In the genomic region with DNA sequence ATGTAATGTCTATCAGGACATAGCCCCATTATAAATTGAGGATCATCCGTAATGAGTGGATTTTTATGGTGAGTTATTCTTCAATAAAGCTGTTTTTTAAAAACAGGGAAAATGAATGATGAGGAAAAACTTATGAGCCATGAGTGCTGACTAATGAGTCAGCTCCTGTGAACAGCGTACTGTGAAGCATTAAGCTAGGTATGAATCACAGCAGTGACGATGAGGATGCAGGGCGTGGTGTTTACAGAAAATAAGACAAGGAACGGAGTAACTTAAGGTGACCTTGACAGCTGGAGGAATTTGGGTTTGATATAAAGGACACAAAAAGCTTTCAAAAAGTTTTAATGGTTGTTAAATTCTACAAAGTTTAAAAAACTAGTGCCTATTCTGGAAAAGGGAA, we compare ENCODE assay signal across 10 cellular contexts.
DNase-seq lines count a peak whose midpoint lies in the region; ATAC-seq and TF ChIP-seq lines count a peak whose summit lies in the region.
"Had no signal": no experiment of that assay in that cellular context is flagged by ENCODE, and none has a peak within 500 bp of the region (broad histone marks: within the 10 kb centered on the region; RNA-seq: fewer than 3 reads in every experiment).

No MANE protein-coding gene starts in this region.

- no peak overlapping the region for H3K4me3 ChIP-seq in PC-3 (ENCODE audit: low read length)

- H3K36me3 ChIP-seq in PC-3 (ENCODE audit: low read depth, low read length) = no peaks in the 10 kb centered on the region

- H3K27me3 ChIP-seq in PC-3 (ENCODE audit: low read length) = no peaks in the 10 kb centered on the region

- no peaks in the 10 kb centered on the region for H3K79me2 ChIP-seq in PC-3 (ENCODE audit: low read length)

- POLR2A ChIA-PET in PC-3 (lab: Charles Lee; ENCODE audit: unreplicated experiment) = no interaction called here

- DNase-seq in Calu3 (peak; percentile 26), PC-3 (peak; percentile 94), epidermal melanocyte (ENCODE audit: insufficient read length, low spot score) (peak; percentile 43), non-pigmented ciliary epithelial cell (ENCODE audit: low read depth) (peak; percentile 71), iPS-NIHi11 (ENCODE audit: low spot score) (no peak), ecto neural progenitor cell (ENCODE audit: low spot score) (no peak)
- DNase-seq in stimulated activated naive B cell treated with anti-CD40 and anti-IgM and Interleukin-4, amounts not matched to agents 10 μg/mL and 1 μg/mL and 100 μg/mL, for 72 hours = no peak
- no peak for DNase-seq in activated CD4-positive, alpha-beta T cell treated with anti-CD3 and anti-CD28 coated beads, Interleukin-2, amount 50 U/mL, for 1 hour
- DNase-seq: activated T-cell treated with anti-CD3 and anti-CD28 coated beads, Interleukin-2, amount 50 U/mL, for 24 hours; naive thymus-derived CD4-positive, alpha-beta T cell had no signal

- no TSS peak for BruUV-seq in Calu3 (replicated peaks; lab: Mats Ljungman, UMichigan)
- no TSS peak for BruUV-seq in PC-3 (replicated peaks; lab: Mats Ljungman, UMichigan)

- H3K4me2 ChIP-seq in PC-3 (ENCODE audit: low read length) = peak overlapping the region; percentile 25

- no peak overlapping the region for H3K9ac ChIP-seq in PC-3 (ENCODE audit: low read length)

- intact Hi-C loops in Calu3 (cut with micrococcal nuclease; ENCODE audit: unreplicated experiment) (no loop called here), PC-3 (cut with micrococcal nuclease) (no loop called here)

- CTCF ChIA-PET in Calu3 (lab: Charles Lee) (interaction anchor here (0.8 to 0.9 kb wide), 2 partner anchors 8 to 519 kb away, joined by 3 read pairs; no protein-coding TSS in a partner anchor), PC-3 (lab: Charles Lee) (no interaction called here)

- peaks cover 35% of the 10 kb centered on the region for H3K4me1 ChIP-seq in PC-3 (ENCODE audit: insufficient read depth, low read length)

- H3K9me2 ChIP-seq in PC-3 (replicated peaks; ENCODE audit: low read length) = no peaks in the 10 kb centered on the region

- H2AFZ ChIP-seq in PC-3 (ENCODE audit: low read length) = no peak overlapping the region

- H3K4me1 Mint-ChIP-seq in Calu3 (ENCODE audit: low read depth, unreplicated experiment) = peaks cover 9% of the 10 kb centered on the region
- peaks cover 6 to 11% of the 10 kb centered on the region in 2 donors for H3K4me1 Mint-ChIP-seq in stimulated activated naive B cell treated with anti-CD40 and anti-IgM and Interleukin-4, amounts not matched to agents 10 μg/mL and 1 μg/mL and 100 μg/mL, for 72 hours
- H3K4me1 Mint-ChIP-seq: naive thymus-derived CD4-positive, alpha-beta T cell had no signal

- H4K20me1 ChIP-seq in PC-3 (ENCODE audit: low read length) = no peaks in the 10 kb centered on the region

- H3K27me3 Mint-ChIP-seq in Calu3 (ENCODE audit: unreplicated experiment) = no peaks in the 10 kb centered on the region
- H3K27me3 Mint-ChIP-seq in stimulated activated naive B cell treated with anti-CD40 and anti-IgM and Interleukin-4, amounts not matched to agents 10 μg/mL and 1 μg/mL and 100 μg/mL, for 72 hours = no peaks in the 10 kb centered on the region

- peak overlapping the region; percentile 53 for H3K27ac ChIP-seq in PC-3 (ENCODE audit: low read length)

- no peaks in the 10 kb centered on the region for H3K36me3 Mint-ChIP-seq in Calu3 (ENCODE audit: insufficient read depth, unreplicated experiment)
- no peaks in the 10 kb centered on the region for H3K36me3 Mint-ChIP-seq in stimulated activated naive B cell treated with anti-CD40 and anti-IgM and Interleukin-4, amounts not matched to agents 10 μg/mL and 1 μg/mL and 100 μg/mL, for 72 hours

- no peak overlapping the region for H3K27ac Mint-ChIP-seq in Calu3 (ENCODE audit: unreplicated experiment)
- no peak overlapping the region for H3K27ac Mint-ChIP-seq in stimulated activated naive B cell treated with anti-CD40 and anti-IgM and Interleukin-4, amounts not matched to agents 10 μg/mL and 1 μg/mL and 100 μg/mL, for 72 hours
- H3K27ac Mint-ChIP-seq: activated T-cell treated with anti-CD3 and anti-CD28 coated beads, Interleukin-2, amount 50 U/mL, for 24 hours; naive thymus-derived CD4-positive, alpha-beta T cell had no signal

- ATAC-seq in PC-3 = peak; percentile 91
- ATAC-seq in stimulated activated naive B cell treated with anti-CD40 and anti-IgM and Interleukin-4, amounts not matched to agents 10 μg/mL and 1 μg/mL and 100 μg/mL, for 72 hours (replicated peaks) = no peak
- ATAC-seq: naive thymus-derived CD4-positive, alpha-beta T cell had no signal

- no peaks in the 10 kb centered on the region for H3K9me3 ChIP-seq in PC-3 (ENCODE audit: low read length)

- no peaks in the 10 kb centered on the region for H3F3A ChIP-seq in PC-3 (ENCODE audit: low read length, unreplicated experiment)

- H3K9me3 Mint-ChIP-seq in Calu3 (ENCODE audit: low read depth, unreplicated experiment) = peaks cover 2% of the 10 kb centered on the region
- no peaks in the 10 kb centered on the region for H3K9me3 Mint-ChIP-seq in stimulated activated naive B cell treated with anti-CD40 and anti-IgM and Interleukin-4, amounts not matched to agents 10 μg/mL and 1 μg/mL and 100 μg/mL, for 72 hours
- H3K9me3 Mint-ChIP-seq: activated T-cell treated with anti-CD3 and anti-CD28 coated beads, Interleukin-2, amount 50 U/mL, for 24 hours; naive thymus-derived CD4-positive, alpha-beta T cell had no signal

- TF ChIP-seq CTCF in Calu3 (IDR thresholded peaks at IDR 0.05; ENCODE audit: unreplicated experiment) (no peak), PC-3 (conservative IDR thresholded peaks at IDR 0.05; ENCODE audit: low read depth, low read length) (no peak)

- H3K4me3 Mint-ChIP-seq in Calu3 (ENCODE audit: low read depth, unreplicated experiment) = no peak overlapping the region
- H3K4me3 Mint-ChIP-seq in stimulated activated naive B cell treated with anti-CD40 and anti-IgM and Interleukin-4, amounts not matched to agents 10 μg/mL and 1 μg/mL and 100 μg/mL, for 72 hours = no peak overlapping the region
- H3K4me3 Mint-ChIP-seq: activated T-cell treated with anti-CD3 and anti-CD28 coated beads, Interleukin-2, amount 50 U/mL, for 24 hours; naive thymus-derived CD4-positive, alpha-beta T cell had no signal

Comparison
In these comparisons a context has a peak if more than half of its experiments do, and no peak if none do; other contexts are left out.
1. DNase-seq: peak in Calu3 (single experiment), PC-3 (single experiment), epidermal melanocyte (single experiment) and non-pigmented ciliary epithelial cell (single experiment); none in stimulated activated naive B cell treated with anti-CD40 and anti-IgM and Interleukin-4, amounts not matched to agents 10 μg/mL and 1 μg/mL and 100 μg/mL, for 72 hours (single experiment), iPS-NIHi11 (single experiment), ecto neural progenitor cell (single experiment) and activated CD4-positive, alpha-beta T cell treated with anti-CD3 and anti-CD28 coated beads, Interleukin-2, amount 50 U/mL, for 1 hour (single experiment).